13 cellular contexts compared by ENCODE assay signal in genomic region chr2:157831573-157832315, GRCh38. TPM values are rescaled to one million over a fixed set of nuclear protein-coding genes. Genes with fewer than 3 reads are reported as not detected.
DNase-seq lines count a peak whose midpoint lies in the region; ATAC-seq and TF ChIP-seq lines count a peak whose summit lies in the region.
"Had no signal": no experiment of that assay in that cellular context is flagged by ENCODE, and none has a peak within 500 bp of the region (broad histone marks: within the 10 kb centered on the region; RNA-seq: fewer than 3 reads in every experiment).

No MANE protein-coding gene starts in this region.

- TF ChIP-seq EP300 in tibial nerve (IDR thresholded peaks at IDR 0.05) = no peak

- H3K36me3 ChIP-seq in SJSA1 = no peaks in the 10 kb centered on the region
- H3K36me3 ChIP-seq in mesenchymal stem cell (ENCODE audit: control insufficient read depth in 1 of 2, insufficient read depth in 2 of 2, low read depth in 1 of 2, low read length in 2 of 2) = peaks cover 2 to 12% of the 10 kb centered on the region in 2 experiments
- H3K36me3 ChIP-seq in tibial nerve = no peaks in the 10 kb centered on the region

- H3K14ac ChIP-seq in mesenchymal stem cell (ENCODE audit: low read length in 2 of 2) = no peak overlapping the region

- 92% methylated on average over 2 of the region's 3 CpGs for WGBS in mesenchymal stem cell
- WGBS in tibial nerve, 2 donors = 84 to 86% methylated on average over 3 of the region's 3 CpGs

- peak overlapping the region; percentile 37 to 97 for H2BK12ac ChIP-seq in mesenchymal stem cell (ENCODE audit: low read length in 2 of 2)

- H2AK5ac ChIP-seq in mesenchymal stem cell (ENCODE audit: low read length, severe bottlenecking) = peak overlapping the region; percentile 99

- H3K18ac ChIP-seq in mesenchymal stem cell (ENCODE audit: low read depth in 1 of 2, low read length in 2 of 2) = peak overlapping the region; percentile 45 to 71

- peak overlapping the region; percentile 82 for H4K8ac ChIP-seq in mesenchymal stem cell (ENCODE audit: low read length)

- H3K4ac ChIP-seq in mesenchymal stem cell (ENCODE audit: low read depth in 1 of 2, low read length in 2 of 2) = peak overlapping the region in 1 of 2 experiments; percentile 69

- peak overlapping the region; percentile 74 for H2BK120ac ChIP-seq in mesenchymal stem cell (ENCODE audit: low read depth, low read length)

- no peaks in the 10 kb centered on the region for H3K27me3 ChIP-seq in SJSA1 (replicated peaks)
- H3K27me3 ChIP-seq in mesenchymal stem cell (ENCODE audit: control insufficient read depth in 1 of 2, insufficient read depth in 1 of 2, low read length in 2 of 2) = no peaks in the 10 kb centered on the region
- no peaks in the 10 kb centered on the region for H3K27me3 ChIP-seq in tibial nerve

- TF ChIP-seq POLR2A in tibial nerve (IDR thresholded peaks at IDR 0.05) = no peak

- H2AFZ ChIP-seq in mesenchymal stem cell (ENCODE audit: low read depth, low read length) = no peak overlapping the region
- H2AFZ ChIP-seq: parathyroid adenoma had no signal

- peak overlapping the region; percentile 54 for H3K4me2 ChIP-seq in mesenchymal stem cell (ENCODE audit: low read length, poor library complexity, severe bottlenecking)

- TF ChIP-seq CTCF in coronary artery (IDR thresholded peaks at IDR 0.05) (no peak), tibial nerve (IDR thresholded peaks at IDR 0.05) (no peak)

- H4K91ac ChIP-seq in mesenchymal stem cell (ENCODE audit: low read length) = peak overlapping the region; percentile 80

- DNase-seq in SJSA1 (ENCODE audit: low read depth in 1 of 2, low spot score in 2 of 2) = no peak
- DNase-seq in coronary artery (ENCODE audit: low spot score) = no peak
- DNase-seq in mesenchymal stem cell = no peak
- no peak for DNase-seq in tibial nerve (ENCODE audit: low spot score in 2 of 2)
- DNase-seq: activated CD4-positive, alpha-beta T cell treated with anti-CD3 and anti-CD28 coated beads, Interleukin-2, amount 50 U/mL, for 4 hours; activated naive CD8-positive, alpha-beta T cell treated with anti-CD3 and anti-CD28 coated beads, Interleukin-2, amount 10 ng/mL, durations not matched to agents 7 days and 5 days; islet precursor cell; NCI-H1105; NCI-H524 treated with DMSO at 0.1 percent for 48 hours had no signal

- H3K4me1 ChIP-seq in SJSA1 (replicated peaks) (peaks cover 15% of the 10 kb centered on the region), mesenchymal stem cell (ENCODE audit: control insufficient read depth, insufficient read depth, low read depth, low read length) (peaks cover 3% of the 10 kb centered on the region), tibial nerve (peaks cover 0 to 29% (median 11%) of the 10 kb centered on the region in 4 donors)
- H3K4me1 ChIP-seq: parathyroid adenoma had no signal

- peak overlapping the region; percentile 92 for H2BK5ac ChIP-seq in mesenchymal stem cell (ENCODE audit: low read depth, low read length, poor library complexity, severe bottlenecking)

- H3K23ac ChIP-seq in mesenchymal stem cell (ENCODE audit: low read length in 2 of 2) = no peak overlapping the region

- H3K4me3 ChIP-seq in SJSA1 (no peak overlapping the region), coronary artery (no peak overlapping the region), mesenchymal stem cell (ENCODE audit: insufficient read depth in 1 of 2, low read depth in 1 of 2, low read length in 2 of 2) (no peak overlapping the region), tibial nerve (no peak overlapping the region)

- peak overlapping the region; percentile 12 for H2BK15ac ChIP-seq in mesenchymal stem cell (ENCODE audit: low read depth, poor library complexity, severe bottlenecking)

- peak overlapping the region; percentile 83 for H3K9ac ChIP-seq in mesenchymal stem cell (ENCODE audit: low read length)
- H3K9ac ChIP-seq: parathyroid adenoma had no signal

- H3K27ac ChIP-seq in SJSA1 = peak overlapping the region; percentile 74
- H3K27ac ChIP-seq in coronary artery = peak overlapping the region; percentile 61 to 85
- peak overlapping the region; percentile 99 for H3K27ac ChIP-seq in mesenchymal stem cell (ENCODE audit: low read length, poor library complexity, severe bottlenecking)
- peak overlapping the region; percentile 16 to 87 (median 67) for H3K27ac ChIP-seq in tibial nerve
- H3K27ac ChIP-seq: parathyroid adenoma had no signal

- no peaks in the 10 kb centered on the region for H3K9me3 ChIP-seq in SJSA1 (replicated peaks)
- no peaks in the 10 kb centered on the region for H3K9me3 ChIP-seq in mesenchymal stem cell (ENCODE audit: control insufficient read depth, low read length)
- H3K9me3 ChIP-seq in tibial nerve = no peaks in the 10 kb centered on the region

- ATAC-seq in GM21447 (IDR thresholded peaks at IDR 0.05; ENCODE audit: unreplicated experiment) (no peak), HG03571 (IDR thresholded peaks at IDR 0.05; ENCODE audit: unreplicated experiment) (no peak), HG03457 (IDR thresholded peaks at IDR 0.05; ENCODE audit: unreplicated experiment) (no peak)

- peaks cover 22% of the 10 kb centered on the region for H3K79me1 ChIP-seq in mesenchymal stem cell (replicated peaks; ENCODE audit: low read length, poor library complexity, severe bottlenecking)

RNA-seq across cellular contexts. Expression of gene ACVR1, which starts 44.4 kb away (rescaled TPM):
- total RNA-seq in SJSA1 (2014; rRNA removed; shearing (Covaris generic)) = 12.2 and 16.6 TPM in 2 replicates
- 29.5 TPM for polyA plus RNA-seq in mesenchymal stem cell (2013, experiment 1 of 2)
- 30.9 TPM for polyA plus RNA-seq in mesenchymal stem cell (2013, experiment 2 of 2)
- total RNA-seq in tibial nerve = 10 to 100 TPM; 19.2 to 24.7 (median 22.8) TPM
